ENCODE assay signal across 28 cellular contexts in genomic region chr1:228286505-228287417, GRCh38.
DNase-seq lines count a peak whose midpoint lies in the region; ATAC-seq and TF ChIP-seq lines count a peak whose summit lies in the region.
"Had no signal": no experiment of that assay in that cellular context is flagged by ENCODE, and none has a peak within 500 bp of the region (broad histone marks: within the 10 kb centered on the region; RNA-seq: fewer than 3 reads in every experiment).

No MANE protein-coding gene starts in this region.

- no peak overlapping the region for H3K4me3 ChIP-seq in BE2C (ENCODE audit: low read depth, low read length)
- H3K4me3 ChIP-seq in RWPE2 (ENCODE audit: severe bottlenecking) = no peak overlapping the region
- no peak overlapping the region for H3K4me3 ChIP-seq in heart left ventricle
- H3K4me3 ChIP-seq in osteoblast (ENCODE audit: insufficient read depth, low read length) = no peak overlapping the region
- H3K4me3 ChIP-seq: cardiac muscle cell, esophagus squamous epithelium had no signal

- H3K4me1 ChIP-seq in BE2C (no peaks in the 10 kb centered on the region), RWPE2 (ENCODE audit: insufficient read depth, poor library complexity, severe bottlenecking) (no peaks in the 10 kb centered on the region), heart left ventricle (peaks cover 0 to 7% (median 0%) of the 10 kb centered on the region in 12 donors), osteoblast (ENCODE audit: insufficient read depth, low read length) (no peaks in the 10 kb centered on the region)
- H3K4me1 ChIP-seq: esophagus squamous epithelium, foreskin keratinocyte had no signal

- H3K36me3 ChIP-seq in BE2C (no peaks in the 10 kb centered on the region), RWPE2 (ENCODE audit: low read depth) (no peaks in the 10 kb centered on the region), heart left ventricle (peaks cover 0 to 96% (median 62%) of the 10 kb centered on the region in 9 donors), osteoblast (ENCODE audit: insufficient read depth, low read length) (no peaks in the 10 kb centered on the region)

- ATAC-seq in RWPE2 (ENCODE audit: low read depth) (no peak), heart left ventricle (no peak), HG02571 (IDR thresholded peaks at IDR 0.05; ENCODE audit: unreplicated experiment) (no peak)
- ATAC-seq: activated naive CD4-positive, alpha-beta T cell treated with anti-CD3 and anti-CD28 coated beads, Interleukin-2, amount 50 U/mL, for 72 hours; activated T-cell treated with anti-CD3 and anti-CD28 coated beads, Interleukin-2, amount 50 U/mL, for 72 hours; foreskin keratinocyte; left colon; stimulated activated effector memory CD8-positive, alpha-beta T cell treated with anti-CD3 and anti-CD28 coated beads, Interleukin-12 subunit alpha, Interleukin-12 subunit beta, amount 100 ng/mL, for 72 hours had no signal

- H3K27ac ChIP-seq in RWPE2 (ENCODE audit: poor library complexity, severe bottlenecking) (no peak overlapping the region), heart left ventricle (no peak overlapping the region), osteoblast (ENCODE audit: low read depth, low read length) (no peak overlapping the region)
- H3K27ac ChIP-seq: cardiac muscle cell, esophagus squamous epithelium, foreskin keratinocyte had no signal

- no peak overlapping the region for H2AFZ ChIP-seq in osteoblast (ENCODE audit: low read length)

- no peaks in the 10 kb centered on the region for H3K79me2 ChIP-seq in osteoblast (ENCODE audit: insufficient read depth, low read length)

- DNase-seq in BE2C = peak; percentile 8
- DNase-seq in RWPE2 (ENCODE audit: low spot score) = peak; percentile 27
- peak in 3 of 5 donors; percentile 10 to 18 (median 15) for DNase-seq in heart left ventricle
- DNase-seq in osteoblast (ENCODE audit: insufficient read length, low spot score, missing footprints) = peak; percentile 88
- DNase-seq in NCI-H187 treated with DMSO at 0.1 percent for 48 hours (lab: John Stamatoyannopoulos, UW) = no peak
- DNase-seq in kidney tubule cell (ENCODE audit: low spot score) = no peak
- DNase-seq in iPS-NIHi7 (ENCODE audit: extremely low spot score) = no peak
- DNase-seq: ACHN; activated CD4-positive, alpha-beta T cell treated with anti-CD3 and anti-CD28 coated beads, Interleukin-2, amount 50 U/mL, for 1 hour; activated CD4-positive, CD25-positive, alpha-beta regulatory T cell; activated T-cell treated with anti-CD3 and anti-CD28 coated beads, Interleukin-2, amount 50 U/mL, for 72 hours; dermis blood vessel endothelial cell; DMS 273 treated with DMSO at 0.1 percent for 48 hours; EL; esophagus squamous epithelium; foreskin keratinocyte; GOT3; NCI-H1092; NCI-H1694; NCI-H446 treated with DMSO at 0.1 percent for 48 hours; stimulated activated CD4-positive, alpha-beta T cell treated with anti-CD3 and anti-CD28 coated beads, Interleukin-15, amount 100 ng/mL, for 24 hours; T-helper 1 cell; trophoblast cell had no signal

- no peak for TF ChIP-seq CTCF in BE2C (IDR thresholded peaks at IDR 0.05; ENCODE audit: low read depth, low read length)
- TF ChIP-seq CTCF in RWPE2 (IDR thresholded peaks at IDR 0.05; ENCODE audit: poor library complexity, severe bottlenecking) = no peak
- TF ChIP-seq CTCF in heart left ventricle (IDR thresholded peaks at IDR 0.05) = no peak
- no peak for TF ChIP-seq CTCF in osteoblast (IDR thresholded peaks at IDR 0.05; ENCODE audit: extremely low read depth, low read depth, low read length)

- WGBS in heart left ventricle, 4 donors = 83 to 92% (median 88%) methylated on average over 20 to 28 of the region's 28 CpGs

- H3K27me3 ChIP-seq in BE2C (no peaks in the 10 kb centered on the region), RWPE2 (ENCODE audit: insufficient read depth, poor library complexity, severe bottlenecking) (no peaks in the 10 kb centered on the region), heart left ventricle (no peaks in the 10 kb centered on the region), osteoblast (ENCODE audit: insufficient read depth, low read length) (no peaks in the 10 kb centered on the region)
- H3K27me3 ChIP-seq: cardiac muscle cell, esophagus squamous epithelium, foreskin keratinocyte had no signal

- no peak for TF ChIP-seq POLR2A in heart left ventricle (IDR thresholded peaks at IDR 0.05)

- intact Hi-C loops in heart left ventricle (cut with DNase I) = no loop called here

- H4K20me1 ChIP-seq in osteoblast (ENCODE audit: insufficient read depth, low read length) = no peaks in the 10 kb centered on the region

- H3K9me3 ChIP-seq in BE2C (no peaks in the 10 kb centered on the region), RWPE2 (ENCODE audit: severe bottlenecking) (no peaks in the 10 kb centered on the region), heart left ventricle (no peaks in the 10 kb centered on the region), osteoblast (ENCODE audit: low read depth, low read length) (no peaks in the 10 kb centered on the region)
- H3K9me3 ChIP-seq: esophagus squamous epithelium had no signal

- H3K4me2 ChIP-seq in osteoblast (ENCODE audit: insufficient read depth, low read length) = no peak overlapping the region

Comparison
In these comparisons a context has a peak if more than half of its experiments do, and no peak if none do; other contexts are left out.
1. DNase-seq: peak in BE2C (single experiment), RWPE2 (single experiment), heart left ventricle (3 of 5) and osteoblast (single experiment); none in NCI-H187 treated with DMSO at 0.1 percent for 48 hours (single experiment), kidney tubule cell (single experiment) and iPS-NIHi7 (single experiment).